Comparison of ENCODE assay signal across 13 cellular contexts in the genomic region with DNA sequence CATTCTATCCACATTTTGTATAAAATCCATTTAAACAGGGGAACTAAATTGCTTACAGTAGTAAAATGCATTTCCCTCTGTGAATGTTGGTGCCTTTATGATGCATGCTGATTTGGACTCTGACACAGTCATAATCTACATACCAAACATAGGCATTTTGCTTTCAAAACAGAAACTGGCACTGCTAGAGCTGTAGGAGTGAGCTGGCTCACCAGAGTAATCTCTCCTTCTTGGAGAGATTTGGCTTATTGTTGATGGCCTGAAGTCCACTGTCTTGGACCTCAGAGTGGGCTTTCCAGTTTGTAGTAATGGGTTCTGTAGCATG.
DNase-seq lines count a peak whose midpoint lies in the region; ATAC-seq and TF ChIP-seq lines count a peak whose summit lies in the region.
"Had no signal": no experiment of that assay in that cellular context is flagged by ENCODE, and none has a peak within 500 bp of the region (broad histone marks: within the 10 kb centered on the region; RNA-seq: fewer than 3 reads in every experiment).

No MANE protein-coding gene starts in this region.

- H4K20me1 ChIP-seq in smooth muscle cell (ENCODE audit: low read depth): no peaks in the 10 kb centered on the region

- no peak overlapping the region for H3K4me3 ChIP-seq in smooth muscle cell
- H3K4me3 ChIP-seq: heart left ventricle had no signal

- H3K4me1 ChIP-seq in smooth muscle cell (ENCODE audit: low read depth): no peaks in the 10 kb centered on the region
- H3K4me1 ChIP-seq: heart left ventricle had no signal

- no peaks in the 10 kb centered on the region for H3F3A ChIP-seq in smooth muscle cell (ENCODE audit: low read depth)

- H3K4me2 ChIP-seq in smooth muscle cell: peak overlapping the region; percentile 44

- H3K9ac ChIP-seq in smooth muscle cell (ENCODE audit: low read depth): no peak overlapping the region

- no peaks in the 10 kb centered on the region for H3K79me2 ChIP-seq in smooth muscle cell (ENCODE audit: low read depth)

- no peaks in the 10 kb centered on the region for H3K27me3 ChIP-seq in smooth muscle cell (ENCODE audit: low read depth)
- H3K27me3 ChIP-seq: heart left ventricle, neutrophil had no signal

- DNase-seq in dedifferentiated amniotic fluid mesenchymal stem cell (ENCODE audit: extremely low spot score): peak; percentile 73
- no peak for DNase-seq in smooth muscle cell (lab: John Stamatoyannopoulos, UW; ENCODE audit: unreplicated experiment)
- no peak for DNase-seq in effector CD4-positive, alpha-beta T cell
- no peak for DNase-seq in head of caudate nucleus
- no peak for DNase-seq in HCEC 1CT
- no peak for DNase-seq in NK-92 (lab: John Stamatoyannopoulos, UW; ENCODE audit: unreplicated experiment)
- DNase-seq: activated naive CD8-positive, alpha-beta T cell treated with anti-CD3 and anti-CD28 coated beads, Interleukin-2, amount 10 ng/mL, durations not matched to agents 7 days and 5 days; heart left ventricle; NCI-H2227 treated with DMSO at 0.1 percent for 48 hours; T1000 had no signal

- no peak overlapping the region for H2AFZ ChIP-seq in smooth muscle cell (ENCODE audit: low read depth)

- no peaks in the 10 kb centered on the region for H3K36me3 ChIP-seq in smooth muscle cell (ENCODE audit: low read depth)
- H3K36me3 ChIP-seq: heart left ventricle, neutrophil had no signal

- no peak overlapping the region for H3K27ac ChIP-seq in smooth muscle cell (ENCODE audit: low read depth)
- H3K27ac ChIP-seq: heart left ventricle, neutrophil had no signal

- no peaks in the 10 kb centered on the region for H3K9me3 ChIP-seq in smooth muscle cell (replicated peaks; ENCODE audit: low read depth)
- H3K9me3 ChIP-seq: heart left ventricle, neutrophil had no signal

- TF ChIP-seq CTCF in smooth muscle cell (IDR thresholded peaks at IDR 0.05; ENCODE audit: borderline replicate concordance, insufficient read depth, poor library complexity, severe bottlenecking): no peak

- peak; percentile 69 for ATAC-seq in GM19324 (IDR thresholded peaks at IDR 0.05; ENCODE audit: low FRiP score, unreplicated experiment)
- ATAC-seq in HG03342 (IDR thresholded peaks at IDR 0.05; ENCODE audit: unreplicated experiment): peak; percentile 58
- ATAC-seq: heart left ventricle had no signal

- intact Hi-C loops in head of caudate nucleus (cut with DNase I): no loop called here
